In the genomic region with DNA sequence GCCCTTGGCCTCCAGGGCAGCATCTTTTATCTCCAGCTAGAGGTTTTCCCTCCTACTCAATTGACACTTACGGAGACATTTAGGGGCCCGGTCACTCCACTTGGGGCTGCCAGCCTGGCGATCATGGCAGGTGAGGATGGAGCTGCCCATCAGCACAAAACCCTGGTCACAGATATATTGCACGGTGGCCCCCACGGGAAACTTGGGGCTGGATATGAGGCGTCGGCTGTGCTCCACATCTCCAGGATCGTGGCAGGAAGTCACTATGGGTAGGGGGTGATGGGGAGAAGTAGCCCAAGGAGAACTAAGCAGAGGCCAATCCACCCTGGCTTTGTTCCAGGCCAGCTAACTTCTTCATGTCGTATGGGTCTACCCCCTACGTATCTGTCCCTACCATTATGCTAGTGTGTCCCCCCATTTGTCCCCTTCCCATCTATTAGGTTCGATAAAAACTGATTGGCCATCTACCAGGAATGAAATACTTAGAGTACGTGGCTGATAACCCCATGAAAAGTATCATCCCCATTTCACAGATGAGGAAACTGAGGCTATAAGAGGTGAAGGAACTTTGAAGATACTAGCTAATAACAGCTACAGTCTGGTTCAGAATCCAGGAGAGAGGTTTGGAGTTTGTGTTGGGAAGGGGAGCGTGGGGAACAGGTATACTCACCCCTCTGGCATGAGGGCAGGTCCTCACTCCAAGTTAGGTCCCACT, we compare ENCODE assay signal across 21 cellular contexts. TPM values are rescaled to one million over a fixed set of nuclear protein-coding genes. Genes with fewer than 3 reads are reported as not detected.
DNase-seq lines count a peak whose midpoint lies in the region; ATAC-seq, FAIRE-seq and TF ChIP-seq lines count a peak whose summit lies in the region.
"Had no signal": no experiment of that assay in that cellular context is flagged by ENCODE, and none has a peak within 500 bp of the region (broad histone marks: within the 10 kb centered on the region; RNA-seq: fewer than 3 reads in every experiment).

No MANE protein-coding gene starts in this region.

- peak overlapping the region; percentile 30; the same call in 1 of the 2 replicates for H2BK5ac ChIP-seq in H1 (ENCODE audit: low read depth, low read length)

- in situ Hi-C loops in HepG2 (cut with HindIII; ENCODE audit: extremely low pct_ligation_motif_present, low pct_unique_long_range_greater_than_20kb): no loop called here

- DNase-seq in HepG2 (ENCODE audit: low spot score) (no peak), right lobe of liver (no peak), H1 (ENCODE audit: low read depth in 1 of 2, low spot score in 2 of 2) (no peak), posterior vena cava (ENCODE audit: low spot score) (peak; percentile 64), H54 (ENCODE audit: insufficient read length, low spot score) (no peak)
- DNase-seq in activated CD4-positive, CD25-positive, alpha-beta regulatory T cell treated with anti-CD3 and anti-CD28 coated beads, Interleukin-2, amount 50 U/mL, for 72 hours: no peak
- DNase-seq in central memory CD4-positive, alpha-beta T cell: no peak
- DNase-seq: ACHN; BE2C; C1 segment of cervical spinal cord; CD4-positive, CD25-positive, alpha-beta regulatory T cell; CD8-positive, alpha-beta memory T cell; COR-L47; DMS 273 treated with DMSO at 0.1 percent for 48 hours; DMS53; DND-41; EL; GM23248; H9 had no signal

- H3K4me1 ChIP-seq in HepG2 (ENCODE audit: insufficient read depth, low read length) (peaks cover 11% of the 10 kb centered on the region), right lobe of liver (peaks cover 0 to 9% (median 0%) of the 10 kb centered on the region in 4 donors), H1 (replicated peaks in 1 of 4; ENCODE audit: control insufficient read depth in 3 of 4, insufficient read depth in 4 of 4, low read length in 3 of 4) (peaks cover 7 to 21% (median 11%) of the 10 kb centered on the region in 4 experiments; a peak in 5 of 7 replicates)

- no peaks in the 10 kb centered on the region for H3K23me2 ChIP-seq in H1 (ENCODE audit: low read depth, low read length)

- H3K9ac ChIP-seq in HepG2 (ENCODE audit: insufficient read depth, low read depth, low read length) (no peak overlapping the region), H1 (replicated peaks in 1 of 4; ENCODE audit: extremely low read depth in 1 of 4, low read depth in 3 of 4, low read length in 3 of 4) (0 out of 7 replicates have a peak overlapping the region, but pooled peaks of 1 of the 4 experiments have one; percentile 4)
- H3K9ac ChIP-seq: GM23248 had no signal

- no peak overlapping the region for H3K56ac ChIP-seq in H1 (replicated peaks; ENCODE audit: insufficient read length, low read depth, low read length)

- no peak overlapping the region for H3K23ac ChIP-seq in H1 (ENCODE audit: insufficient read length)

- H3K36me3 ChIP-seq in HepG2 (replicated peaks in 1 of 2; ENCODE audit: control insufficient read depth in 1 of 2, insufficient read depth in 2 of 2, low read length in 2 of 2) (no peaks in the 10 kb centered on the region), right lobe of liver (no peaks in the 10 kb centered on the region), H1 (ENCODE audit: control insufficient read depth in 2 of 4, insufficient read depth in 4 of 4, low read length in 3 of 4) (no peaks in the 10 kb centered on the region)
- H3K36me3 ChIP-seq: BE2C had no signal

- H2BK20ac ChIP-seq in H1 (ENCODE audit: low read length): no peak overlapping the region

- H3K27me3 ChIP-seq in HepG2 (ENCODE audit: control insufficient read depth in 1 of 2, insufficient read depth in 2 of 2, low read length in 2 of 2) (peaks cover 0 to 16% of the 10 kb centered on the region in 2 experiments; a peak in 2 of 5 replicates), right lobe of liver (no peaks in the 10 kb centered on the region), H1 (replicated peaks in 1 of 4; ENCODE audit: control insufficient read depth in 3 of 4, extremely low read depth in 1 of 4, insufficient read depth in 3 of 4, low read length in 3 of 4) (no peaks in the 10 kb centered on the region; a peak in 1 of 7 replicates)
- H3K27me3 ChIP-seq: BE2C had no signal

- H4K5ac ChIP-seq in H1 (ENCODE audit: insufficient read length, low read depth, low read length): no peak overlapping the region

- no peak overlapping the region for H3K4me3 ChIP-seq in HepG2 (replicated peaks in 1 of 3; ENCODE audit: insufficient read depth in 1 of 3, low read depth in 2 of 3, low read length in 3 of 3)
- no peak overlapping the region for H3K4me3 ChIP-seq in right lobe of liver
- H3K4me3 ChIP-seq in H1 (ENCODE audit: extremely low read depth in 1 of 4, insufficient read depth in 2 of 4, low read depth in 3 of 4, low read length in 4 of 4): no peak overlapping the region
- H3K4me3 ChIP-seq: GM12878, GM23248 had no signal

- H2AK5ac ChIP-seq in H1 (ENCODE audit: low read depth, low read length): no peak overlapping the region

- no peak overlapping the region for H2BK120ac ChIP-seq in H1 (replicated peaks; ENCODE audit: low read depth, low read length)

- H3K4ac ChIP-seq in H1 (replicated peaks; ENCODE audit: insufficient read length, low read depth, low read length): no peak overlapping the region

- ATAC-seq in HepG2 (no peak), right lobe of liver (no peak)
- ATAC-seq: GM12878 had no signal

- H4K8ac ChIP-seq in H1 (ENCODE audit: extremely low read depth, insufficient read depth, low read length): peak overlapping the region; percentile 37

- H4K20me1 ChIP-seq in HepG2 (ENCODE audit: insufficient read depth, low read length) (no peaks in the 10 kb centered on the region), H1 (replicated peaks in 1 of 2; ENCODE audit: control insufficient read depth in 1 of 2, insufficient read depth in 2 of 2, low read length in 2 of 2) (no peaks in the 10 kb centered on the region)

- 70% methylated on average over 8 of the region's 13 CpGs for WGBS in HepG2 (ENCODE audit: low lambda C conversion rate)
- WGBS in right lobe of liver (ENCODE audit: insufficient coverage, low coverage, low lambda C conversion rate, missing lambda C conversion rate): 93% methylated on average over 5 of the region's 13 CpGs
- 93% methylated on average over 13 of the region's 13 CpGs; no CpG with 5 or more reads in 1 of the 2 experiments for WGBS in H1 (ENCODE audit: extremely low coverage in 1 of 2, insufficient coverage in 1 of 2, insufficient read length in 1 of 2, insufficient replicate concordance in 2 of 2, low coverage in 1 of 2, low lambda C conversion rate in 2 of 2, missing lambda C conversion rate in 1 of 2), 2 experiments

- H3K79me2 ChIP-seq in HepG2 (ENCODE audit: insufficient read depth, low read length) (no peaks in the 10 kb centered on the region), H1 (ENCODE audit: control insufficient read depth in 1 of 2, insufficient read depth in 2 of 2, low read length in 2 of 2) (no peaks in the 10 kb centered on the region)

- no peak overlapping the region for H4K91ac ChIP-seq in H1 (replicated peaks; ENCODE audit: insufficient read length, low read length)

- intact Hi-C loops in HepG2 (cut with micrococcal nuclease; ENCODE audit: unreplicated experiment): no loop called here
- intact Hi-C loops in right lobe of liver (cut with DNase I): no loop called here
- intact Hi-C loops in posterior vena cava (cut with DNase I): no loop called here

- CTCF ChIA-PET in HepG2 (lab: Yijun Ruan, JAX; ENCODE audit: low intra/inter-chr PET ratio, low total read pairs) (no interaction called here), H1 (lab: Charles Lee; ENCODE audit: partially characterized antibody) (interaction anchor here (1.0 to 15.6 kb wide), 7 partner anchors 8 to 175 kb away, joined by 3 to 548 read pairs (median 4); no protein-coding TSS in a partner anchor)

- no peak for TF ChIP-seq CTCF in HepG2 (CRISPR knock-in tag; IDR thresholded peaks at IDR 0.05)
- TF ChIP-seq CTCF in right lobe of liver (IDR thresholded peaks at IDR 0.05): no peak
- TF ChIP-seq CTCF in H1 (IDR thresholded peaks at IDR 0.05; ENCODE audit: control extremely low read depth in 1 of 3, insufficient read depth in 1 of 3, low read depth in 1 of 3, low read length in 3 of 3): no peak

- no peak overlapping the region for H3K18ac ChIP-seq in H1 (ENCODE audit: extremely low read depth, low read length)

- H3K27ac ChIP-seq in HepG2 (ENCODE audit: extremely low read length, insufficient read depth, low read length): no peak overlapping the region
- H3K27ac ChIP-seq in right lobe of liver: no peak overlapping the region
- H3K27ac ChIP-seq in H1 (ENCODE audit: low read depth, low read length): no peak overlapping the region
- H3K27ac ChIP-seq: GM23248 had no signal

- no peak for TF ChIP-seq EP300 in HepG2 (IDR thresholded peaks at IDR 0.05; ENCODE audit: low read depth in 2 of 2, low read length in 2 of 2)
- no peak for TF ChIP-seq EP300 in HepG2 (CRISPR knock-in tag; IDR thresholded peaks at IDR 0.05; ENCODE audit: borderline replicate concordance)
- TF ChIP-seq EP300 in H1 (IDR thresholded peaks at IDR 0.05; ENCODE audit: borderline replicate concordance in 1 of 2, low read depth in 2 of 2, low read length in 2 of 2): no peak

- H2BK15ac ChIP-seq in H1 (ENCODE audit: low read length): 0 out of 2 replicates have a peak overlapping the region, but pooled peaks have one; percentile 16

- H3K9me3 ChIP-seq in HepG2 (ENCODE audit: low read length) (no peaks in the 10 kb centered on the region), right lobe of liver (no peaks in the 10 kb centered on the region), H1 (ENCODE audit: insufficient read depth in 2 of 2, low read depth in 1 of 2, low read length in 1 of 2) (no peaks in the 10 kb centered on the region)
- H3K9me3 ChIP-seq: BE2C had no signal

- H3K4me2 ChIP-seq in HepG2 (ENCODE audit: low read depth, low read length) (no peak overlapping the region), H1 (ENCODE audit: insufficient read depth in 1 of 2, low read depth in 2 of 2, low read length in 2 of 2) (no peak overlapping the region)

- H2BK12ac ChIP-seq in H1 (ENCODE audit: low read depth, low read length): 0 out of 2 replicates have a peak overlapping the region, but pooled peaks have one; percentile 51

- no peak for FAIRE-seq in HepG2 (lab: Jason Lieb, UNC)
- no peak for FAIRE-seq in H1 (lab: Jason Lieb, UNC)
- no peak for FAIRE-seq in H54 (lab: Jason Lieb, UNC)
- FAIRE-seq: GM12878 had no signal

- POLR2A ChIA-PET in HepG2 (lab: Yijun Ruan, JAX): no interaction called here
- POLR2A ChIA-PET in H1 (lab: Charles Lee; ENCODE audit: partially characterized antibody): interaction anchor here (1.1 to 1.4 kb wide), 3 partner anchors 14 to 118 kb away, joined by 3 to 5 read pairs (median 4); no protein-coding TSS in a partner anchor

- TF ChIP-seq RAD21 in HepG2 (CRISPR knock-in tag; IDR thresholded peaks at IDR 0.05) (no peak), H1 (IDR thresholded peaks at IDR 0.05 in 1 of 2, conservative IDR thresholded peaks at IDR 0.05 in 1 of 2; ENCODE audit: low read depth in 2 of 2, low read length in 2 of 2) (no peak)

- H3K14ac ChIP-seq in H1 (ENCODE audit: insufficient read length): no peak overlapping the region

- no peak for TF ChIP-seq POLR2A in HepG2 (IDR thresholded peaks at IDR 0.05; ENCODE audit: insufficient read depth in 1 of 2, low read depth in 2 of 2, low read length in 2 of 2)
- TF ChIP-seq POLR2A in right lobe of liver (IDR thresholded peaks at IDR 0.05): no peak
- no peak for TF ChIP-seq POLR2A in H1 (IDR thresholded peaks at IDR 0.05; ENCODE audit: control extremely low read depth in 1 of 2, low read depth in 2 of 2, low read length in 2 of 2)
- TF ChIP-seq POLR2A in H54 (IDR thresholded peaks at IDR 0.05; ENCODE audit: low read depth, low read length): no peak

- no TSS peak for BruUV-seq in HepG2 (replicated peaks; lab: Mats Ljungman, UMichigan)

- H2AFZ ChIP-seq in HepG2 (ENCODE audit: low read length) (no peak overlapping the region), H1 (ENCODE audit: low read length) (no peak overlapping the region)
- H2AFZ ChIP-seq: GM23248 had no signal

- no peaks in the 10 kb centered on the region; the same call in 1 of the 2 replicates for H3K79me1 ChIP-seq in H1 (ENCODE audit: low read depth, low read length)

RNA-seq across cellular contexts. Expression of a gene that starts 6.1 kb away (rescaled TPM):
- total RNA-seq in HepG2 (2016; rRNA removed; fragmentation: Illumina TruSeq; extraction: Trizol) (9.8 and 10.0 TPM in 2 replicates), right lobe of liver (10 to 100 TPM; 13.0 to 33.1 (median 17.4) TPM), posterior vena cava (10 to 100 TPM; 26.7 to 32.3 TPM)
- 38.8 and 40.7 TPM in 2 replicates for total RNA-seq in HepG2 (2016; cell fraction: cytosol; rRNA removed; fragmentation: Illumina TruSeq; extraction: Trizol; ENCODE audit: low read depth)
- total RNA-seq in HepG2 (2016; cell fraction: insoluble cytoplasmic fraction; rRNA removed; fragmentation: Illumina TruSeq; extraction: Trizol): 6.6 and 12.3 TPM in 2 replicates
- total RNA-seq in HepG2 (2016; cell fraction: membrane; rRNA removed; fragmentation: Illumina TruSeq; extraction: Trizol): 20.1 and 21.2 TPM in 2 replicates
- total RNA-seq in HepG2 (2016; cell fraction: nucleus; rRNA removed; fragmentation: Illumina TruSeq; extraction: Trizol): 11.6 and 13.5 TPM in 2 replicates
- polyA plus RNA-seq in HepG2 (2011; rRNA removed) (17.1 and 23.9 TPM in 2 replicates), H1 (2011; rRNA removed) (38.8 and 74.8 TPM in 2 replicates)
- polyA plus RNA-seq in HepG2 (2011; cell fraction: cytosol; rRNA removed): 9.0 and 10.2 TPM in 2 replicates
- 40.3 and 44.7 TPM in 2 replicates for polyA plus RNA-seq in HepG2 (2011; cell fraction: nucleus; rRNA removed)
- 12.4 and 17.6 TPM in 2 replicates for polyA plus RNA-seq in HepG2 (2012)
- polyA plus RNA-seq in HepG2 (2016; cell fraction: cytosol; fragmentation: Illumina TruSeq; extraction: Trizol; ENCODE audit: low read depth): 2.7 and 2.8 TPM in 2 replicates
- 11.3 and 15.3 TPM in 2 replicates for polyA plus RNA-seq in HepG2 (2016; cell fraction: insoluble cytoplasmic fraction; fragmentation: Illumina TruSeq; extraction: Trizol; ENCODE audit: low read depth)
- polyA plus RNA-seq in HepG2 (2016; cell fraction: membrane; fragmentation: Illumina TruSeq; extraction: Trizol; ENCODE audit: low read depth): 9.9 and 10.4 TPM in 2 replicates
- polyA plus RNA-seq in HepG2 (2016; cell fraction: nucleus; fragmentation: Illumina TruSeq; extraction: Trizol; ENCODE audit: insufficient read depth, low read depth): 39.1 and 44.1 TPM in 2 replicates
- polyA minus RNA-seq in HepG2 (2011; rRNA and poly(A)+ RNA removed; ENCODE audit: low replicate concordance): 32.1 and 43.1 TPM in 2 replicates
- 13.8 and 18.0 TPM in 2 replicates for polyA minus RNA-seq in HepG2 (2011; cell fraction: cytosol; rRNA and poly(A)+ RNA removed)
- polyA minus RNA-seq in HepG2 (2011; cell fraction: nucleus; rRNA and poly(A)+ RNA removed): 23.6 and 28.2 TPM in 2 replicates
- total RNA-seq in H1 (2021; fragmentation: NEBNext Ultra II Directional; extraction: Animal tissue kit (Norgen Biotek cat#: 25700)): 57.7 and 65.7 TPM in 2 replicates
- 35.5 TPM for polyA plus RNA-seq in H1 (2011; cell fraction: cytosol; rRNA removed)
- polyA plus RNA-seq in H1 (2011; cell fraction: nucleus; rRNA removed): 143 TPM
- polyA plus RNA-seq in H1 (2012, experiment 1 of 2): 54.3 to 66.0 TPM (median 57.0 TPM) in 4 replicates
- 18.9 TPM for polyA plus RNA-seq in H1 (2012, experiment 2 of 2)
- polyA plus RNA-seq in H1 (2013, experiment 1 of 2): 30.5 TPM
- polyA plus RNA-seq in H1 (2013, experiment 2 of 2): 27.9 TPM
- polyA minus RNA-seq in H1 (2011; rRNA and poly(A)+ RNA removed): 52.7 and 53.4 TPM in 2 replicates
- 41.7 TPM for polyA minus RNA-seq in H1 (2011; cell fraction: cytosol; rRNA and poly(A)+ RNA removed)
- 69.0 TPM for polyA minus RNA-seq in H1 (2011; cell fraction: nucleus; rRNA and poly(A)+ RNA removed)

RNA-seq across cellular contexts. Expression of a gene that starts 48.4 kb away (rescaled TPM):
- total RNA-seq in HepG2 (2016; rRNA removed; fragmentation: Illumina TruSeq; extraction: Trizol) (not detected in 2 replicates), right lobe of liver (not detected), posterior vena cava (not detected)
- not detected in 2 replicates for total RNA-seq in HepG2 (2016; cell fraction: cytosol; rRNA removed; fragmentation: Illumina TruSeq; extraction: Trizol; ENCODE audit: low read depth)
- total RNA-seq in HepG2 (2016; cell fraction: insoluble cytoplasmic fraction; rRNA removed; fragmentation: Illumina TruSeq; extraction: Trizol): not detected in 2 replicates
- total RNA-seq in HepG2 (2016; cell fraction: membrane; rRNA removed; fragmentation: Illumina TruSeq; extraction: Trizol): not detected in 2 replicates
- not detected in 2 replicates for total RNA-seq in HepG2 (2016; cell fraction: nucleus; rRNA removed; fragmentation: Illumina TruSeq; extraction: Trizol)
- polyA plus RNA-seq in HepG2 (2011; rRNA removed) (0.01 TPM in 1 of 2 replicates, not detected in the other), H1 (2011; rRNA removed) (8.5 and 16.1 TPM in 2 replicates)
- 0.03 TPM in 1 of 2 replicates, not detected in the other for polyA plus RNA-seq in HepG2 (2011; cell fraction: cytosol; rRNA removed)
- 0.26 and 0.52 TPM in 2 replicates for polyA plus RNA-seq in HepG2 (2011; cell fraction: nucleus; rRNA removed)
- 0.38 TPM in 1 of 2 replicates, not detected in the other for polyA plus RNA-seq in HepG2 (2012)
- polyA plus RNA-seq in HepG2 (2016; cell fraction: cytosol; fragmentation: Illumina TruSeq; extraction: Trizol; ENCODE audit: low read depth): not detected in 2 replicates
- polyA plus RNA-seq in HepG2 (2016; cell fraction: insoluble cytoplasmic fraction; fragmentation: Illumina TruSeq; extraction: Trizol; ENCODE audit: low read depth): not detected in 2 replicates
- polyA plus RNA-seq in HepG2 (2016; cell fraction: membrane; fragmentation: Illumina TruSeq; extraction: Trizol; ENCODE audit: low read depth): not detected in 2 replicates
- polyA plus RNA-seq in HepG2 (2016; cell fraction: nucleus; fragmentation: Illumina TruSeq; extraction: Trizol; ENCODE audit: insufficient read depth, low read depth): not detected in 2 replicates
- not detected in 2 replicates for polyA minus RNA-seq in HepG2 (2011; rRNA and poly(A)+ RNA removed; ENCODE audit: low replicate concordance)
- not detected in 2 replicates for polyA minus RNA-seq in HepG2 (2011; cell fraction: cytosol; rRNA and poly(A)+ RNA removed)
- not detected in 2 replicates for polyA minus RNA-seq in HepG2 (2011; cell fraction: nucleus; rRNA and poly(A)+ RNA removed)
- total RNA-seq in H1 (2021; fragmentation: NEBNext Ultra II Directional; extraction: Animal tissue kit (Norgen Biotek cat#: 25700)): 6.9 and 7.8 TPM in 2 replicates
- polyA plus RNA-seq in H1 (2011; cell fraction: cytosol; rRNA removed): 4.8 TPM
- 18.6 TPM for polyA plus RNA-seq in H1 (2011; cell fraction: nucleus; rRNA removed)
- 10.7 to 21.5 TPM (median 18.7 TPM) in 4 replicates for polyA plus RNA-seq in H1 (2012, experiment 1 of 2)
- polyA plus RNA-seq in H1 (2012, experiment 2 of 2): 19.3 TPM
- polyA plus RNA-seq in H1 (2013, experiment 1 of 2): 11.1 TPM
- polyA plus RNA-seq in H1 (2013, experiment 2 of 2): 10.2 TPM
- polyA minus RNA-seq in H1 (2011; rRNA and poly(A)+ RNA removed): 5.6 and 13.9 TPM in 2 replicates
- 5.6 TPM for polyA minus RNA-seq in H1 (2011; cell fraction: cytosol; rRNA and poly(A)+ RNA removed)
- polyA minus RNA-seq in H1 (2011; cell fraction: nucleus; rRNA and poly(A)+ RNA removed): 7.6 TPM
- total RNA-seq: CD8-positive, alpha-beta memory T cell; G401; GM12878; GM23248 had no signal
- polyA plus RNA-seq: GM23248 had no signal

RNA-seq across cellular contexts. Expression of a gene that starts 54.6 kb away (rescaled TPM):
- total RNA-seq in HepG2 (2016; rRNA removed; fragmentation: Illumina TruSeq; extraction: Trizol) (7.6 and 12.6 TPM in 2 replicates), right lobe of liver (10 to 100 TPM in 3 of 6 experiments, 1 to 10 TPM in 3; 3.4 to 27.4 (median 8.8) TPM), posterior vena cava (1 to 10 TPM; 3.7 to 4.0 TPM)
- total RNA-seq in HepG2 (2016; cell fraction: cytosol; rRNA removed; fragmentation: Illumina TruSeq; extraction: Trizol; ENCODE audit: low read depth): 3.8 and 4.4 TPM in 2 replicates
- total RNA-seq in HepG2 (2016; cell fraction: insoluble cytoplasmic fraction; rRNA removed; fragmentation: Illumina TruSeq; extraction: Trizol): 6.5 and 14.0 TPM in 2 replicates
- 8.0 and 9.3 TPM in 2 replicates for total RNA-seq in HepG2 (2016; cell fraction: membrane; rRNA removed; fragmentation: Illumina TruSeq; extraction: Trizol)
- total RNA-seq in HepG2 (2016; cell fraction: nucleus; rRNA removed; fragmentation: Illumina TruSeq; extraction: Trizol): 9.7 and 11.6 TPM in 2 replicates
- polyA plus RNA-seq in HepG2 (2011; rRNA removed) (11.8 and 14.9 TPM in 2 replicates), H1 (2011; rRNA removed) (30.0 and 33.9 TPM in 2 replicates)
- 17.3 and 17.4 TPM in 2 replicates for polyA plus RNA-seq in HepG2 (2011; cell fraction: cytosol; rRNA removed)
- polyA plus RNA-seq in HepG2 (2011; cell fraction: nucleus; rRNA removed): 8.7 and 11.2 TPM in 2 replicates
- 3.6 and 6.3 TPM in 2 replicates for polyA plus RNA-seq in HepG2 (2012)
- polyA plus RNA-seq in HepG2 (2016; cell fraction: cytosol; fragmentation: Illumina TruSeq; extraction: Trizol; ENCODE audit: low read depth): 4.0 and 5.3 TPM in 2 replicates
- 8.0 and 9.0 TPM in 2 replicates for polyA plus RNA-seq in HepG2 (2016; cell fraction: insoluble cytoplasmic fraction; fragmentation: Illumina TruSeq; extraction: Trizol; ENCODE audit: low read depth)
- polyA plus RNA-seq in HepG2 (2016; cell fraction: membrane; fragmentation: Illumina TruSeq; extraction: Trizol; ENCODE audit: low read depth): 7.0 and 7.5 TPM in 2 replicates
- polyA plus RNA-seq in HepG2 (2016; cell fraction: nucleus; fragmentation: Illumina TruSeq; extraction: Trizol; ENCODE audit: insufficient read depth, low read depth): 20.2 and 21.1 TPM in 2 replicates
- 15.0 and 24.2 TPM in 2 replicates for polyA minus RNA-seq in HepG2 (2011; rRNA and poly(A)+ RNA removed; ENCODE audit: low replicate concordance)
- polyA minus RNA-seq in HepG2 (2011; cell fraction: cytosol; rRNA and poly(A)+ RNA removed): 5.9 and 8.7 TPM in 2 replicates
- polyA minus RNA-seq in HepG2 (2011; cell fraction: nucleus; rRNA and poly(A)+ RNA removed): 5.2 and 7.8 TPM in 2 replicates
- total RNA-seq in H1 (2021; fragmentation: NEBNext Ultra II Directional; extraction: Animal tissue kit (Norgen Biotek cat#: 25700)): 22.1 and 23.7 TPM in 2 replicates
- polyA plus RNA-seq in H1 (2011; cell fraction: cytosol; rRNA removed): 31.3 TPM
- polyA plus RNA-seq in H1 (2011; cell fraction: nucleus; rRNA removed): 26.4 TPM
- polyA plus RNA-seq in H1 (2012, experiment 1 of 2): 9.0 to 18.0 TPM (median 17.3 TPM) in 4 replicates
- polyA plus RNA-seq in H1 (2012, experiment 2 of 2): 21.1 TPM
- 29.1 TPM for polyA plus RNA-seq in H1 (2013, experiment 1 of 2)
- polyA plus RNA-seq in H1 (2013, experiment 2 of 2): 30.8 TPM
- 18.9 and 19.8 TPM in 2 replicates for polyA minus RNA-seq in H1 (2011; rRNA and poly(A)+ RNA removed)
- 12.2 TPM for polyA minus RNA-seq in H1 (2011; cell fraction: cytosol; rRNA and poly(A)+ RNA removed)
- 14.2 TPM for polyA minus RNA-seq in H1 (2011; cell fraction: nucleus; rRNA and poly(A)+ RNA removed)

RNA-seq across cellular contexts. Expression of a gene that starts 59.9 kb away (rescaled TPM):
- total RNA-seq in HepG2 (2016; rRNA removed; fragmentation: Illumina TruSeq; extraction: Trizol) (54.3 and 60.7 TPM in 2 replicates), right lobe of liver (100 to 1,000 TPM in 1 of 6 experiments, 10 to 100 TPM in 5; 64.9 to 131 (median 82.8) TPM), posterior vena cava (100 to 1,000 TPM in 1 of 2 donors, 10 to 100 TPM in 1; 99.0 to 101 TPM)
- total RNA-seq in HepG2 (2016; cell fraction: cytosol; rRNA removed; fragmentation: Illumina TruSeq; extraction: Trizol; ENCODE audit: low read depth): 21.0 and 27.1 TPM in 2 replicates
- total RNA-seq in HepG2 (2016; cell fraction: insoluble cytoplasmic fraction; rRNA removed; fragmentation: Illumina TruSeq; extraction: Trizol): 53.0 and 55.0 TPM in 2 replicates
- 55.4 and 58.7 TPM in 2 replicates for total RNA-seq in HepG2 (2016; cell fraction: membrane; rRNA removed; fragmentation: Illumina TruSeq; extraction: Trizol)
- total RNA-seq in HepG2 (2016; cell fraction: nucleus; rRNA removed; fragmentation: Illumina TruSeq; extraction: Trizol): 31.5 and 32.6 TPM in 2 replicates
- polyA plus RNA-seq in HepG2 (2011; rRNA removed) (54.5 and 60.6 TPM in 2 replicates), H1 (2011; rRNA removed) (189 and 209 TPM in 2 replicates)
- polyA plus RNA-seq in HepG2 (2011; cell fraction: cytosol; rRNA removed): 66.4 and 77.9 TPM in 2 replicates
- 62.5 and 67.8 TPM in 2 replicates for polyA plus RNA-seq in HepG2 (2011; cell fraction: nucleus; rRNA removed)
- 42.3 and 50.0 TPM in 2 replicates for polyA plus RNA-seq in HepG2 (2012)
- polyA plus RNA-seq in HepG2 (2016; cell fraction: cytosol; fragmentation: Illumina TruSeq; extraction: Trizol; ENCODE audit: low read depth): 27.5 and 28.8 TPM in 2 replicates
- polyA plus RNA-seq in HepG2 (2016; cell fraction: insoluble cytoplasmic fraction; fragmentation: Illumina TruSeq; extraction: Trizol; ENCODE audit: low read depth): 48.1 and 64.0 TPM in 2 replicates
- 49.0 and 54.8 TPM in 2 replicates for polyA plus RNA-seq in HepG2 (2016; cell fraction: membrane; fragmentation: Illumina TruSeq; extraction: Trizol; ENCODE audit: low read depth)
- 64.4 and 67.0 TPM in 2 replicates for polyA plus RNA-seq in HepG2 (2016; cell fraction: nucleus; fragmentation: Illumina TruSeq; extraction: Trizol; ENCODE audit: insufficient read depth, low read depth)
- polyA minus RNA-seq in HepG2 (2011; rRNA and poly(A)+ RNA removed; ENCODE audit: low replicate concordance): 124 and 166 TPM in 2 replicates
- polyA minus RNA-seq in HepG2 (2011; cell fraction: cytosol; rRNA and poly(A)+ RNA removed): 35.9 and 59.2 TPM in 2 replicates
- 14.0 and 19.0 TPM in 2 replicates for polyA minus RNA-seq in HepG2 (2011; cell fraction: nucleus; rRNA and poly(A)+ RNA removed)
- 116 and 121 TPM in 2 replicates for total RNA-seq in H1 (2021; fragmentation: NEBNext Ultra II Directional; extraction: Animal tissue kit (Norgen Biotek cat#: 25700))
- polyA plus RNA-seq in H1 (2011; cell fraction: cytosol; rRNA removed): 133 TPM
- 102 TPM for polyA plus RNA-seq in H1 (2011; cell fraction: nucleus; rRNA removed)
- 101 to 164 TPM (median 143 TPM) in 4 replicates for polyA plus RNA-seq in H1 (2012, experiment 1 of 2)
- polyA plus RNA-seq in H1 (2012, experiment 2 of 2): 179 TPM
- polyA plus RNA-seq in H1 (2013, experiment 1 of 2): 85.5 TPM
- polyA plus RNA-seq in H1 (2013, experiment 2 of 2): 66.9 TPM
- 128 and 140 TPM in 2 replicates for polyA minus RNA-seq in H1 (2011; rRNA and poly(A)+ RNA removed)
- polyA minus RNA-seq in H1 (2011; cell fraction: cytosol; rRNA and poly(A)+ RNA removed): 88.1 TPM
- 31.3 TPM for polyA minus RNA-seq in H1 (2011; cell fraction: nucleus; rRNA and poly(A)+ RNA removed)
